17 cellular contexts compared by ENCODE assay signal in the genomic region with DNA sequence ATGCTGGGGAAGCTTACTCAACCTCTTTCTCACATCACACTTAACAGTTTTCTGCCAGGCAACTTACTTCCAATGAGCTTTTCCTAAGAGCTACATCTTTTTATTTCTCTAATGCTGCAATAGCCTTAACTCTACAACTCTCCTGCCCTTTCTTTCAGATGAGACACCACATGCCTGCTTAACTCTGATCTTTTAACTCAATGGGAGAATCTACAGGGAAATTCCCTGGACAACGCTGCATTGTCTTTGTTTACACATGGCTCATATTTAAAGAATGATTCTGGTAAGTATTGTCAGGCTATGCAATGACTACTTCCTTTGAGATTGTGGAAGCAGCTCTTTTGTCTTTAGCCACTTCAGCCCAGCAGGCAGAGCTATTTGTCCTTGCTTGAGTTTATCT.
DNase-seq lines count a peak whose midpoint lies in the region; ATAC-seq, FAIRE-seq and TF ChIP-seq lines count a peak whose summit lies in the region.
"Had no signal": no experiment of that assay in that cellular context is flagged by ENCODE, and none has a peak within 500 bp of the region (broad histone marks: within the 10 kb centered on the region; RNA-seq: fewer than 3 reads in every experiment).

No MANE protein-coding gene starts in this region.

- POLR2A ChIA-PET in WTC11 (lab: Charles Lee), result no interaction called here
- POLR2A ChIA-PET in activated CD4-positive, alpha-beta memory T cell treated with anti-CD3 and anti-CD28 coated beads, Interleukin-2, amount 10 ng/mL, durations not matched to agents 7 days and 5 days (lab: Charles Lee), result no interaction called here

- CTCF ChIA-PET in WTC11 (lab: Charles Lee), result interaction anchor here (0.5 kb wide), 1 partner anchor 16 kb away, joined by 3 read pairs; no protein-coding TSS in a partner anchor
- CTCF ChIA-PET in activated CD4-positive, alpha-beta memory T cell treated with anti-CD3 and anti-CD28 coated beads, Interleukin-2, amount 10 ng/mL, durations not matched to agents 7 days and 5 days (lab: Charles Lee), result no interaction called here

- TF ChIP-seq CTCF in WTC11 (IDR thresholded peaks at IDR 0.05) (no peak), fibroblast of pulmonary artery (IDR thresholded peaks at IDR 0.05; ENCODE audit: low read length, missing control alignments) (no peak)

- no peak overlapping the region for H3K4me3 Mint-ChIP-seq in WTC11
- H3K4me3 Mint-ChIP-seq in activated CD4-positive, alpha-beta memory T cell treated with anti-CD3 and anti-CD28 coated beads, Interleukin-2, amount 10 ng/mL, durations not matched to agents 7 days and 5 days, result no peak overlapping the region

- DNase-seq in NCI-H748 (lab: John Stamatoyannopoulos, UW; ENCODE audit: unreplicated experiment) (peak; percentile 25), NCI-H748 treated with DMSO at 0.1 percent for 48 hours (lab: John Stamatoyannopoulos, UW) (no peak), WTC11 (ENCODE audit: low spot score) (no peak), fibroblast of pulmonary artery (ENCODE audit: low read depth) (peak; percentile 35), urothelium cell line (ENCODE audit: low spot score) (peak; percentile 2)
- DNase-seq in stimulated activated naive CD4-positive, alpha-beta T cell (lab: John Stamatoyannopoulos, UW), result no peak
- no peak for DNase-seq in activated CD4-positive, alpha-beta memory T cell treated with anti-CD3 and anti-CD28 coated beads, Interleukin-2, amount 10 ng/mL, durations not matched to agents 7 days and 5 days
- DNase-seq: activated CD4-positive, alpha-beta T cell treated with anti-CD3 and anti-CD28 coated beads for 1 hour; activated CD8-positive, alpha-beta memory T cell treated with anti-CD3 and anti-CD28 coated beads, Interleukin-2, amount 50 U/mL, for 48 hours; activated naive CD4-positive, alpha-beta T cell treated with anti-CD3 and anti-CD28 coated beads, Interleukin-2, amount 50 U/mL, for 16 hours; erythroblast; NCI-H187; NCI-H82; nucleus accumbens; stimulated activated CD4-positive, alpha-beta T cell treated with anti-CD3 and anti-CD28 coated beads, Interleukin-4, amount 100 ng/mL, for 4 hours had no signal

- no peak for FAIRE-seq in urothelium cell line (lab: Jason Lieb, UNC)
- FAIRE-seq: A204.1 had no signal

- no peaks in the 10 kb centered on the region for H3K9me3 Mint-ChIP-seq in WTC11
- H3K9me3 Mint-ChIP-seq in activated CD4-positive, alpha-beta memory T cell treated with anti-CD3 and anti-CD28 coated beads, Interleukin-2, amount 10 ng/mL, durations not matched to agents 7 days and 5 days, result peaks cover 13% of the 10 kb centered on the region

- H3K27me3 Mint-ChIP-seq in WTC11 (ENCODE audit: low read depth), result no peaks in the 10 kb centered on the region
- H3K27me3 Mint-ChIP-seq in activated CD4-positive, alpha-beta memory T cell treated with anti-CD3 and anti-CD28 coated beads, Interleukin-2, amount 10 ng/mL, durations not matched to agents 7 days and 5 days, result no peaks in the 10 kb centered on the region

- H3K36me3 Mint-ChIP-seq in WTC11, result no peaks in the 10 kb centered on the region
- H3K36me3 Mint-ChIP-seq in activated CD4-positive, alpha-beta memory T cell treated with anti-CD3 and anti-CD28 coated beads, Interleukin-2, amount 10 ng/mL, durations not matched to agents 7 days and 5 days (ENCODE audit: low read depth), result no peaks in the 10 kb centered on the region

- H3K27ac Mint-ChIP-seq in WTC11, result peak overlapping the region; percentile 46
- H3K27ac Mint-ChIP-seq in activated CD4-positive, alpha-beta memory T cell treated with anti-CD3 and anti-CD28 coated beads, Interleukin-2, amount 10 ng/mL, durations not matched to agents 7 days and 5 days, result no peak overlapping the region

- peak; percentile 60 for ATAC-seq in WTC11
- ATAC-seq in HG03039 (IDR thresholded peaks at IDR 0.05; ENCODE audit: unreplicated experiment), result no peak

- H3K4me1 Mint-ChIP-seq in WTC11, result peaks cover 12% of the 10 kb centered on the region
- no peaks in the 10 kb centered on the region for H3K4me1 Mint-ChIP-seq in activated CD4-positive, alpha-beta memory T cell treated with anti-CD3 and anti-CD28 coated beads, Interleukin-2, amount 10 ng/mL, durations not matched to agents 7 days and 5 days

- H3K4me3 ChIP-seq in fibroblast of pulmonary artery (replicated peaks; ENCODE audit: low read depth, low read length), result no peak overlapping the region

TF ChIP-seq in WTC11, 78 proteins besides CTCF, POLR2A, EP300 and RAD21:
- TF ChIP-seq NFYB (CRISPR knock-in tag; conservative IDR thresholded peaks at IDR 0.05; ENCODE audit: low read depth), result no peak
- TF ChIP-seq SOX15 (CRISPR knock-in tag; IDR thresholded peaks at IDR 0.05), result no peak
- TF ChIP-seq FOXJ3 (CRISPR knock-in tag; IDR thresholded peaks at IDR 0.05; ENCODE audit: borderline replicate concordance), result no peak
- TF ChIP-seq ZNF263 (CRISPR knock-in tag; IDR thresholded peaks at IDR 0.05; ENCODE audit: low read depth), result no peak
TF ChIP-seq in WTC11: peak in this region for 0.

Comparison
In these comparisons a context has a peak if more than half of its experiments do, and no peak if none do; other contexts are left out.
1. DNase-seq: peak in NCI-H748 (single experiment), fibroblast of pulmonary artery (single experiment) and urothelium cell line (single experiment); none in NCI-H748 treated with DMSO at 0.1 percent for 48 hours (single experiment), WTC11 (single experiment), stimulated activated naive CD4-positive, alpha-beta T cell (0 of 6) and activated CD4-positive, alpha-beta memory T cell treated with anti-CD3 and anti-CD28 coated beads, Interleukin-2, amount 10 ng/mL, durations not matched to agents 7 days and 5 days (single experiment).